27 cellular contexts compared by ENCODE assay signal in the genomic region with DNA sequence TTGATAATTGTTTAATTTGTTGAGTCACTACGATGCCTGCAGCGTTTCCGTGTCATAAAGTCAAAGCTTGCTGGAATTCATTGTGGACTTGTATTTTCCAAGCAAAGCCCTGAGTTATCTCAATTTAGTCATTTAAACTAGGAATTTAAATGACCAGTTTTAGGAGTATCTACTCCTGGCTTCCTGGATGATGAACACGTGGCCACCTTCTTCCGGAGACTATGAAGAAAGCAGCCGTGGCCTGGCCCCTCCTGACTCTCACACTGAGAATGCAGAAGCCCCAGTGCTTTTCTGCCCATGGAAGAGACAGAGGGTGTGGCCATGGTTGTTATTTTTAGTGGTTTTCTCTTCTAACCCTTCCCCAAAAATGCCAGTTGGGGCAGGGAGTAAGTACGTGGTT.
"Had no signal": no experiment of that assay in that cellular context is flagged by ENCODE, and none has a peak within 500 bp of the region (broad histone marks: within the 10 kb centered on the region; RNA-seq: fewer than 3 reads in every experiment).

No MANE protein-coding gene starts in this region.

- H3K27ac Mint-ChIP-seq: activated CD4-positive, alpha-beta memory T cell treated with anti-CD3 and anti-CD28 coated beads for 36 hours; activated naive CD4-positive, alpha-beta T cell treated with anti-CD3 and anti-CD28 coated beads, Interleukin-2, amount 50 U/mL, for 72 hours; dendritic cell treated with granulocyte-macrophage colony-stimulating factor and Interleukin-4, amounts not matched to agents 40 ng/mL and 50 ng/mL, for 4 days; endodermal cell; natural killer cell; neural progenitor cell had no signal

- ATAC-seq: esophagus mucosa, foreskin keratinocyte, heart left ventricle, left colon, natural killer cell, right cardiac atrium, upper lobe of right lung had no signal

- H3K27me3 ChIP-seq: heart left ventricle, neural progenitor cell, spleen, suprapubic skin, tibial artery had no signal

- H3K27ac ChIP-seq: foreskin keratinocyte, heart left ventricle, neural progenitor cell, spleen, suprapubic skin, tibial artery, upper lobe of right lung had no signal

- DNase-seq: activated CD4-positive, alpha-beta memory T cell treated with anti-CD3 and anti-CD28 coated beads for 36 hours; activated CD4-positive, alpha-beta T cell treated with anti-CD3 and anti-CD28 coated beads for 4 hours; activated CD8-positive, alpha-beta memory T cell treated with anti-CD3 and anti-CD28 coated beads, Interleukin-2, amount 50 U/mL, for 4 hours; activated gamma-delta T cell treated with Interleukin-2 at 50 U/mL for 16 hours; activated T-cell treated with anti-CD3 and anti-CD28 coated beads, Interleukin-2, amount 50 U/mL, for 1 hour; endodermal cell; foreskin keratinocyte; heart left ventricle; immature natural killer cell; kidney; left colon; midbrain; natural killer cell; posterior cingulate gyrus; right cardiac atrium; spleen; tibial artery; upper lobe of right lung had no signal

- H3K4me3 ChIP-seq: heart left ventricle, neural progenitor cell, spleen, suprapubic skin, tibial artery, upper lobe of right lung had no signal

- H3K9ac ChIP-seq: neural progenitor cell had no signal

- H3K27me3 Mint-ChIP-seq: activated CD4-positive, alpha-beta memory T cell treated with anti-CD3 and anti-CD28 coated beads for 36 hours; activated T-helper 17 cell treated with anti-CD3 and anti-CD28 coated beads, Interleukin-2, amount 50 U/mL, for 72 hours had no signal

- H3K4me1 ChIP-seq: foreskin keratinocyte, tibial artery, upper lobe of right lung had no signal

- FAIRE-seq: bronchial epithelial cell, kidney had no signal

- H3K36me3 Mint-ChIP-seq: activated CD4-positive, alpha-beta memory T cell treated with anti-CD3 and anti-CD28 coated beads for 36 hours; natural killer cell; neural progenitor cell had no signal

- H3K9me3 Mint-ChIP-seq: activated T-helper 17 cell treated with anti-CD3 and anti-CD28 coated beads, Interleukin-2, amount 50 U/mL, for 72 hours; central memory CD8-positive, alpha-beta T cell; dendritic cell treated with granulocyte-macrophage colony-stimulating factor and Interleukin-4, amounts not matched to agents 40 ng/mL and 50 ng/mL, for 4 days; natural killer cell; T-helper 2 cell treated with Interferon-gamma antibody and Interleukin-4, amounts not matched to agents 5 μg/mL and 100 μg/mL, for 36 hours had no signal

- H3K9me3 ChIP-seq: tibial artery, upper lobe of right lung had no signal

- H3K36me3 ChIP-seq: heart left ventricle, neural progenitor cell, spleen, suprapubic skin, tibial artery, upper lobe of right lung had no signal

- H3K4me3 Mint-ChIP-seq: activated CD4-positive, alpha-beta memory T cell treated with anti-CD3 and anti-CD28 coated beads for 36 hours; dendritic cell treated with granulocyte-macrophage colony-stimulating factor and Interleukin-4, amounts not matched to agents 40 ng/mL and 50 ng/mL, for 4 days; endodermal cell; immature natural killer cell; natural killer cell; neural progenitor cell had no signal
